Comparison of ENCODE assay signal across 1 cellular context in genomic region chr5:126003309-126003708, GRCh38.
TF ChIP-seq lines count a peak whose summit lies in the region.

No MANE protein-coding gene starts in this region.

TF ChIP-seq in H1, 55 proteins besides CTCF, POLR2A, EP300 and RAD21 (continued from another document):
- TF ChIP-seq USF2 (IDR thresholded peaks at IDR 0.05; ENCODE audit: low read length), result no peak
- no peak for TF ChIP-seq SP1 (IDR thresholded peaks at IDR 0.05; ENCODE audit: low read depth, low read length)
- no peak for TF ChIP-seq HDAC2 (IDR thresholded peaks at IDR 0.05; ENCODE audit: borderline replicate concordance in 1 of 2, low read depth in 2 of 2, low read length in 2 of 2)
- TF ChIP-seq CBX5 (IDR thresholded peaks at IDR 0.05; ENCODE audit: low read depth, low read length), result no peak
- TF ChIP-seq, protein P1, sequence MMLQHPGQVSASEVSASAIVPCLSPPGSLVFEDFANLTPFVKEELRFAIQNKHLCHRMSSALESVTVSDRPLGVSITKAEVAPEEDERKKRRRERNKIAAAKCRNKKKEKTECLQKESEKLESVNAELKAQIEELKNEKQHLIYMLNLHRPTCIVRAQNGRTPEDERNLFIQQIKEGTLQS (IDR thresholded peaks at IDR 0.05; ENCODE audit: insufficient read depth, low read depth, low read length), result no peak
- TF ChIP-seq SAP30 (IDR thresholded peaks at IDR 0.05; ENCODE audit: insufficient read depth, insufficient replicate concordance, low read length), result no peak
- TF ChIP-seq TEAD4 (IDR thresholded peaks at IDR 0.05; ENCODE audit: low read depth, low read length), result no peak
- no peak for TF ChIP-seq EGR1 (IDR thresholded peaks at IDR 0.05; ENCODE audit: borderline replicate concordance, low read depth, low read length)
- no peak for TF ChIP-seq HDAC6 (IDR thresholded peaks at IDR 0.05; ENCODE audit: low read depth, low read length)
- TF ChIP-seq RFX5 (IDR thresholded peaks at IDR 0.05; ENCODE audit: borderline replicate concordance, low read depth, low read length), result no peak
- no peak for TF ChIP-seq MAX (IDR thresholded peaks at IDR 0.05)
